ENCODE assay signal across 22 cellular contexts in genomic region chr18:30415903-30416302, GRCh38.
DNase-seq lines count a peak whose midpoint lies in the region; FAIRE-seq and TF ChIP-seq lines count a peak whose summit lies in the region.
"Had no signal": no experiment of that assay in that cellular context is flagged by ENCODE, and none has a peak within 500 bp of the region (broad histone marks: within the 10 kb centered on the region; RNA-seq: fewer than 3 reads in every experiment).

No MANE protein-coding gene starts in this region.

- DNase-seq in D721Med (ENCODE audit: insufficient read length, low spot score) (no peak), NCI-H226 (peak; percentile 16), amniotic epithelial cell (ENCODE audit: low read depth) (peak; percentile 84), retina (no peak), HUDEP-2 (lab: John Stamatoyannopoulos, UW; ENCODE audit: unreplicated experiment in 76 of 76) (no peak)
- no peak for DNase-seq in effector CD4-positive, alpha-beta T cell
- DNase-seq: AML-193; Caco-2; Calu3; CD4-positive, alpha-beta T cell; CD8-positive, alpha-beta T cell; DMS 273 treated with DMSO at 0.1 percent for 48 hours; DMS153; DMS53; DMS79; DND-41; EL; GDM1 had no signal

- FAIRE-seq in D721Med (lab: Jason Lieb, UNC): peak; percentile 53
- FAIRE-seq: A549, GM12878, GM12892, GM18507 had no signal

- no peak for TF ChIP-seq CTCF in D721Med (IDR thresholded peaks at IDR 0.05; ENCODE audit: insufficient read depth, missing control alignments)

Comparison
In these comparisons a context has a peak if more than half of its experiments do, and no peak if none do; other contexts are left out.
1. DNase-seq: peak in NCI-H226 (single experiment) and amniotic epithelial cell (single experiment); none in D721Med (single experiment), retina (single experiment), effector CD4-positive, alpha-beta T cell (single experiment) and HUDEP-2 (0 of 76).